Comparison of ENCODE assay signal across 8 cellular contexts in the genomic region with DNA sequence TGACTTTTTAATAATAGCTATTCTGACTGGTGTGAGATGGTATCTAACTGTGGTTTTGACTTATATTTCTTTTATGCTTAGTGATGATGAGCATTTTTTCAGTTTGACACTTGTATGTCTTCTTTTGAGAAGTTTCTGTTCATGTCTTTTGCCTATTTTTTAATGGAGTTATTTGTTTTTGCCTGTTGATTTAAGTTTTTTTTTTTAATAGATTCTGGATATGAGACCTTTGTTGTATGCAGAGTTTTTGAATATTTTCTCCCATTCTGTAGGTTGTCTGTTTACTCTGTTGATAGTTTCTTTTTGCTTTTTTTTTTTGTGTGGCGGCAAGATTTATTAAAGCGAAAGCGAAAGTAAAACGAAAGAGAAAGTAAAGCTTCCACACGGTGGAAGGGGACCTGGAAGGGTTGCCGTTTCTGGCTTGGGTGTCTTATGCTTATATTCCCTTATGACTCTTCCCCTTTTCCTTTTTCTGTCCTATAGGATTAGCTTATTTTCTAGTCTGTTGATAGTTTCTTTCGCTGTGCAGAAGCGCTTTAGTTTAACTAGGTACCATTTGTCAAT.
DNase-seq lines count a peak whose midpoint lies in the region; ATAC-seq, FAIRE-seq and TF ChIP-seq lines count a peak whose summit lies in the region.

No MANE protein-coding gene starts in this region.

- FAIRE-seq in A549 (lab: Jason Lieb, UNC): no peak
- FAIRE-seq in HepG2 (lab: Jason Lieb, UNC): no peak

- DNase-seq in A549 (ENCODE audit: low read depth in 1 of 2, low spot score in 1 of 2) (peak in 1 of 2 experiments; percentile 14), HCT116 (ENCODE audit: low read depth, low spot score) (peak; percentile 16), HepG2 (ENCODE audit: low spot score) (no peak), ureter (ENCODE audit: low spot score) (no peak), NCI-H226 (no peak), HPDE6-E6E7 (ENCODE audit: extremely low spot score) (no peak), Caco-2 (no peak)
- peak; percentile 46 for DNase-seq in activated CD8-positive, alpha-beta T cell treated with anti-CD3 and anti-CD28 coated beads, Interleukin-2, amount 10 ng/mL, durations not matched to agents 7 days and 5 days

- H3K79me2 ChIP-seq in HCT116 (ENCODE audit: insufficient read depth, low read length): no peaks in the 10 kb centered on the region
- H3K79me2 ChIP-seq in HepG2 (ENCODE audit: insufficient read depth, low read length): no peaks in the 10 kb centered on the region

- H3K9me3 Mint-ChIP-seq in activated CD8-positive, alpha-beta T cell treated with anti-CD3 and anti-CD28 coated beads, Interleukin-2, amount 10 ng/mL, durations not matched to agents 7 days and 5 days (ENCODE audit: insufficient read depth): no peaks in the 10 kb centered on the region
- peaks cover 18% of the 10 kb centered on the region for H3K9me3 Mint-ChIP-seq in Caco-2 (ENCODE audit: unreplicated experiment)

- in situ Hi-C loops in HepG2 (cut with HindIII; ENCODE audit: extremely low pct_ligation_motif_present, low pct_unique_long_range_greater_than_20kb): loop anchor here (10.0 kb wide), 1 partner anchor 237 kb away; no protein-coding TSS in a partner anchor

- TF ChIP-seq RAD21 in A549 (conservative IDR thresholded peaks at IDR 0.05 in 1 of 2, IDR thresholded peaks at IDR 0.05 in 1 of 2): no peak
- no peak for TF ChIP-seq RAD21 in HCT116 (IDR thresholded peaks at IDR 0.05; ENCODE audit: low read depth)
- TF ChIP-seq RAD21 in HepG2 (CRISPR knock-in tag; IDR thresholded peaks at IDR 0.05): no peak

- POLR2A ChIA-PET in A549 (lab: Yijun Ruan, JAX) (interaction anchor here (0.6 kb wide), 2 partner anchors 496 to 674 kb away, joined by 3 to 4 read pairs; no protein-coding TSS in a partner anchor), HCT116 (lab: Charles Lee) (no interaction called here), HepG2 (lab: Yijun Ruan, JAX) (interaction anchor here (1.1 kb wide), 1 partner anchor 8 kb away, joined by 3 read pairs; no protein-coding TSS in a partner anchor), Caco-2 (lab: Charles Lee) (no interaction called here)
- POLR2A ChIA-PET in activated CD8-positive, alpha-beta T cell treated with anti-CD3 and anti-CD28 coated beads, Interleukin-2, amount 10 ng/mL, durations not matched to agents 7 days and 5 days (lab: Charles Lee): interaction anchor here (0.6 to 1.1 kb wide), 3 partner anchors 13 to 1351 kb away, joined by 3 read pairs; no protein-coding TSS in a partner anchor

- TF ChIP-seq CTCF in A549 (IDR thresholded peaks at IDR 0.05): no peak
- TF ChIP-seq CTCF in HCT116 (IDR thresholded peaks at IDR 0.05 in 2 of 3, conservative IDR thresholded peaks at IDR 0.05 in 1 of 3; ENCODE audit: borderline replicate concordance in 1 of 3, insufficient read depth in 1 of 3, low read depth in 2 of 3, low read length in 2 of 3): no peak
- TF ChIP-seq CTCF in HepG2 (CRISPR knock-in tag; IDR thresholded peaks at IDR 0.05): no peak
- TF ChIP-seq CTCF in Caco-2 (IDR thresholded peaks at IDR 0.05; ENCODE audit: insufficient read depth in 1 of 2, low read depth in 1 of 2, low read length in 1 of 2, severe bottlenecking in 1 of 2, unreplicated experiment in 1 of 2): no peak

- H3K4me3 ChIP-seq in A549 (peak overlapping the region; percentile 43), HCT116 (replicated peaks in 1 of 2; ENCODE audit: low read depth in 1 of 2, low read length in 2 of 2) (peak overlapping the region; percentile 49 to 59), HepG2 (replicated peaks in 1 of 3; ENCODE audit: insufficient read depth in 1 of 3, low read depth in 2 of 3, low read length in 3 of 3) (peak overlapping the region; percentile 54 to 70 (median 58); a peak in 5 of 6 replicates), Caco-2 (ENCODE audit: low read depth, low read length) (no peak overlapping the region)

- peak overlapping the region; percentile 34 for H3K9ac ChIP-seq in HCT116 (ENCODE audit: low read length)
- no peak overlapping the region for H3K9ac ChIP-seq in HepG2 (ENCODE audit: insufficient read depth, low read depth, low read length)

- no peaks in the 10 kb centered on the region for H3K9me2 ChIP-seq in HCT116 (ENCODE audit: insufficient read depth)

- no peaks in the 10 kb centered on the region for H3K36me3 ChIP-seq in HCT116 (ENCODE audit: control insufficient read depth in 1 of 2, insufficient read depth in 2 of 2, low read length in 2 of 2)
- no peaks in the 10 kb centered on the region for H3K36me3 ChIP-seq in HepG2 (replicated peaks in 1 of 2; ENCODE audit: control insufficient read depth in 1 of 2, insufficient read depth in 2 of 2, low read length in 2 of 2)
- no peaks in the 10 kb centered on the region for H3K36me3 ChIP-seq in Caco-2 (ENCODE audit: control insufficient read depth, insufficient read depth, low read length)

- 0 out of 3 replicates have a peak, but pooled peaks cover 6% of the 10 kb centered on the region for H3K4me1 ChIP-seq in A549
- H3K4me1 ChIP-seq in HCT116 (ENCODE audit: control insufficient read depth in 1 of 2, insufficient read depth in 2 of 2, low read length in 2 of 2): peaks cover 6 to 13% of the 10 kb centered on the region in 2 experiments; a peak in 3 of 4 replicates
- H3K4me1 ChIP-seq in HepG2 (ENCODE audit: insufficient read depth, low read length): peaks cover 14% of the 10 kb centered on the region
- no peaks in the 10 kb centered on the region for H3K4me1 ChIP-seq in Caco-2

- no peaks in the 10 kb centered on the region for H3K9me3 ChIP-seq in A549
- H3K9me3 ChIP-seq in HCT116 (ENCODE audit: control insufficient read depth in 1 of 2, insufficient read depth in 1 of 2, low read depth in 1 of 2, low read length in 2 of 2): no peaks in the 10 kb centered on the region
- no peaks in the 10 kb centered on the region for H3K9me3 ChIP-seq in HepG2 (ENCODE audit: low read length)
- H3K9me3 ChIP-seq in Caco-2: no peaks in the 10 kb centered on the region

- peak overlapping the region; percentile 76 for H2AFZ ChIP-seq in HCT116 (ENCODE audit: low read depth, low read length, poor library complexity, severe bottlenecking)
- peak overlapping the region; percentile 93 for H2AFZ ChIP-seq in HepG2 (ENCODE audit: low read length)

- H3K27me3 ChIP-seq in HCT116 (ENCODE audit: insufficient read depth, low read length) (no peaks in the 10 kb centered on the region), HepG2 (ENCODE audit: control insufficient read depth in 1 of 2, insufficient read depth in 2 of 2, low read length in 2 of 2) (no peaks in the 10 kb centered on the region; a peak in 1 of 5 replicates), Caco-2 (replicated peaks; ENCODE audit: control insufficient read depth, insufficient read depth, low read length) (no peaks in the 10 kb centered on the region)

- H3K4me3 Mint-ChIP-seq in activated CD8-positive, alpha-beta T cell treated with anti-CD3 and anti-CD28 coated beads, Interleukin-2, amount 10 ng/mL, durations not matched to agents 7 days and 5 days: peak overlapping the region; percentile 82
- no peak overlapping the region for H3K4me3 Mint-ChIP-seq in Caco-2 (ENCODE audit: unreplicated experiment)

- H3K27ac ChIP-seq in A549 (peak overlapping the region; percentile 49 to 69), HCT116 (ENCODE audit: low read depth, low read length) (peak overlapping the region; percentile 56; the same call in 1 of the 2 replicates), HepG2 (ENCODE audit: extremely low read length, insufficient read depth, low read length) (no peak overlapping the region)

- no peaks in the 10 kb centered on the region for H3K27me3 Mint-ChIP-seq in activated CD8-positive, alpha-beta T cell treated with anti-CD3 and anti-CD28 coated beads, Interleukin-2, amount 10 ng/mL, durations not matched to agents 7 days and 5 days (ENCODE audit: low read depth)
- H3K27me3 Mint-ChIP-seq in Caco-2 (ENCODE audit: insufficient read depth, unreplicated experiment): no peaks in the 10 kb centered on the region

- ATAC-seq in A549: no peak
- ATAC-seq in HCT116: no peak
- ATAC-seq in activated CD8-positive, alpha-beta T cell treated with anti-CD3 and anti-CD28 coated beads, Interleukin-2, amount 10 ng/mL, durations not matched to agents 7 days and 5 days: peak; percentile 67
- no peak for ATAC-seq in HepG2

- H4K20me1 ChIP-seq in HCT116 (ENCODE audit: insufficient read depth) (no peaks in the 10 kb centered on the region), HepG2 (ENCODE audit: insufficient read depth, low read length) (no peaks in the 10 kb centered on the region)

- TF ChIP-seq POLR2A in A549 (IDR thresholded peaks at IDR 0.05; ENCODE audit: low read length): no peak
- TF ChIP-seq POLR2A in HCT116 (IDR thresholded peaks at IDR 0.05; ENCODE audit: borderline replicate concordance, extremely low read depth, insufficient read depth, insufficient read length): no peak
- no peak for TF ChIP-seq POLR2A in HepG2 (IDR thresholded peaks at IDR 0.05; ENCODE audit: insufficient read depth in 1 of 2, low read depth in 2 of 2, low read length in 2 of 2)

- TF ChIP-seq EP300 in A549 (IDR thresholded peaks at IDR 0.05) (no peak), HepG2 (IDR thresholded peaks at IDR 0.05; ENCODE audit: low read depth in 2 of 2, low read length in 2 of 2) (no peak), HepG2 (CRISPR knock-in tag; IDR thresholded peaks at IDR 0.05; ENCODE audit: borderline replicate concordance) (no peak)

- BruUV-seq in HCT116 (replicated peaks; lab: Mats Ljungman, UMichigan): no TSS peak
- no TSS peak for BruUV-seq in HepG2 (replicated peaks; lab: Mats Ljungman, UMichigan)
- no TSS peak for BruUV-seq in Caco-2 (replicated peaks; lab: Mats Ljungman, UMichigan)

- WGBS in A549 (ENCODE audit: missing lambda C conversion rate): 18% methylated on average over 8 of the region's 8 CpGs
- WGBS in HepG2 (ENCODE audit: low lambda C conversion rate): 24% methylated on average over 8 of the region's 8 CpGs

- peaks cover 9% of the 10 kb centered on the region for H3K36me3 Mint-ChIP-seq in activated CD8-positive, alpha-beta T cell treated with anti-CD3 and anti-CD28 coated beads, Interleukin-2, amount 10 ng/mL, durations not matched to agents 7 days and 5 days (ENCODE audit: low read depth)
- H3K36me3 Mint-ChIP-seq in Caco-2 (ENCODE audit: insufficient read depth, unreplicated experiment): no peaks in the 10 kb centered on the region

- H3K27ac Mint-ChIP-seq in activated CD8-positive, alpha-beta T cell treated with anti-CD3 and anti-CD28 coated beads, Interleukin-2, amount 10 ng/mL, durations not matched to agents 7 days and 5 days: peak overlapping the region; percentile 91
- H3K27ac Mint-ChIP-seq in Caco-2 (ENCODE audit: unreplicated experiment): no peak overlapping the region

- peak overlapping the region; percentile 44 for H3K4me2 ChIP-seq in A549
- peak overlapping the region; percentile 72 for H3K4me2 ChIP-seq in HCT116 (ENCODE audit: low read length)
- H3K4me2 ChIP-seq in HepG2 (ENCODE audit: low read depth, low read length): peak overlapping the region; percentile 69

- intact Hi-C loops in HCT116 (cut with micrococcal nuclease): loop anchor here (10.0 kb wide), 2 partner anchors 257 to 767 kb away; no protein-coding TSS in a partner anchor
- intact Hi-C loops in HepG2 (cut with micrococcal nuclease; ENCODE audit: unreplicated experiment): no loop called here
- intact Hi-C loops in Caco-2 (cut with micrococcal nuclease; ENCODE audit: unreplicated experiment): no loop called here

- peaks cover 24% of the 10 kb centered on the region for H3K4me1 Mint-ChIP-seq in activated CD8-positive, alpha-beta T cell treated with anti-CD3 and anti-CD28 coated beads, Interleukin-2, amount 10 ng/mL, durations not matched to agents 7 days and 5 days (ENCODE audit: low read depth)
- H3K4me1 Mint-ChIP-seq in Caco-2 (ENCODE audit: low read depth, unreplicated experiment): no peaks in the 10 kb centered on the region

- RAD21 ChIA-PET in HCT116 (lab: Charles Lee; ENCODE audit: low non-redundant PET in 1 of 2, low total read pairs in 2 of 2, uncharacterized antibody in 2 of 2, unreplicated experiment in 2 of 2): no interaction called here

- CTCF ChIA-PET in A549 (lab: Yijun Ruan, JAX): no interaction called here
- CTCF ChIA-PET in HCT116 (lab: Charles Lee): no interaction called here
- CTCF ChIA-PET in activated CD8-positive, alpha-beta T cell treated with anti-CD3 and anti-CD28 coated beads, Interleukin-2, amount 10 ng/mL, durations not matched to agents 7 days and 5 days (lab: Charles Lee): interaction anchor here (0.7 to 3.9 kb wide), 8 partner anchors 12 to 1198 kb away, joined by 3 to 39 read pairs (median 3); no protein-coding TSS in a partner anchor
- CTCF ChIA-PET in HepG2 (lab: Yijun Ruan, JAX; ENCODE audit: low intra/inter-chr PET ratio, low total read pairs): no interaction called here
- CTCF ChIA-PET in Caco-2 (lab: Charles Lee): no interaction called here

Comparison
In these comparisons a context has a peak if more than half of its experiments do, and no peak if none do; other contexts are left out.
1. DNase-seq: peak in HCT116 (single experiment) and activated CD8-positive, alpha-beta T cell treated with anti-CD3 and anti-CD28 coated beads, Interleukin-2, amount 10 ng/mL, durations not matched to agents 7 days and 5 days (single experiment); none in HepG2 (single experiment), ureter (single experiment), NCI-H226 (single experiment), HPDE6-E6E7 (single experiment) and Caco-2 (0 of 2).
2. POLR2A ChIA-PET loops: an anchor here in A549 (0.6 kb wide), activated CD8-positive, alpha-beta T cell treated with anti-CD3 and anti-CD28 coated beads, Interleukin-2, amount 10 ng/mL, durations not matched to agents 7 days and 5 days (0.6 to 1.1 kb wide) and HepG2 (1.1 kb wide); none called in HCT116 and Caco-2.
3. Peak in every context shown above with its lines, with median percentiles within 50 percentile points of each other: H3K4me2 ChIP-seq.